1 cellular context compared by ENCODE assay signal in the genomic region with DNA sequence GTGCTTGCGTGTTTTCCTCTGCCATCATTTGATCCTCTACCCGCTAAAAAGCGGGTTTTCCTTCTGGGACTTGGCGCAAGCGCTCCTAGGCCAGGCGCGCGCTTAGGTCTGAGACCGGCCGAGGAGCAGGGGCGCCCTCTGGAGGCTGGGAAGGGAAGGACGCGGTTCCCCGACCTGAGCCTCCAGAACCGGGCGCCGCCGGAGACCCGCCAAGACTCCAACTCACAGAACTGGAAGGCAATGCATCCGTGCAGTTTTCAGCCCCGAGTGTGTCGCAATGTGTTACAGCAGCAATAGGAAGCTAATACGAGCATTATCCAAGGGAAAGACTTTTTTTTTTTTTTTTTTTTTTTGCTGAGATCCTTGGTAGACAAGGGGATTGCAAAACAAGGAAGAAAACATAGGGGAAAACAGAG.
TF ChIP-seq lines count a peak whose summit lies in the region.

No MANE protein-coding gene starts in this region.

TF ChIP-seq in H1, 55 proteins besides CTCF, POLR2A, EP300 and RAD21 (continued from another document):
- TF ChIP-seq RBBP5 (IDR thresholded peaks at IDR 0.05; ENCODE audit: borderline replicate concordance, low read depth, low read length) (no peak), RNF2 (IDR thresholded peaks at IDR 0.05; ENCODE audit: borderline replicate concordance, low read depth, low read length, missing control alignments, poor library complexity, severe bottlenecking) (no peak), BCL11A (IDR thresholded peaks at IDR 0.05; ENCODE audit: low read depth in 2 of 2, low read length in 2 of 2) (no peak), TBP (IDR thresholded peaks at IDR 0.05; ENCODE audit: low read depth, low read length) (no peak), KDM4A (IDR thresholded peaks at IDR 0.05; ENCODE audit: low read depth, low read length, severe bottlenecking) (no peak), CBX8 (IDR thresholded peaks at IDR 0.05; ENCODE audit: borderline replicate concordance, low read depth, low read length) (no peak), TAF7 (optimal IDR thresholded peaks at IDR 0.05; ENCODE audit: borderline replicate concordance, low read depth, low read length) (no peak), KDM5A (IDR thresholded peaks at IDR 0.05; ENCODE audit: low read length) (no peak), BACH1 (IDR thresholded peaks at IDR 0.05; ENCODE audit: low read length) (0 out of 2 replicates have a peak, but pooled peaks have one; percentile 19), HDAC6 (IDR thresholded peaks at IDR 0.05; ENCODE audit: low read depth, low read length) (no peak), CBX5 (IDR thresholded peaks at IDR 0.05; ENCODE audit: low read depth, low read length) (no peak), SP1 (IDR thresholded peaks at IDR 0.05; ENCODE audit: low read depth, low read length) (no peak), ASH2L (IDR thresholded peaks at IDR 0.05; ENCODE audit: low read length) (peak; percentile 13), MAX (IDR thresholded peaks at IDR 0.05) (0 out of 2 replicates have a peak, but pooled peaks have one; percentile 33), YY1 (IDR thresholded peaks at IDR 0.05; ENCODE audit: low read depth, low read length) (no peak), POU5F1 (IDR thresholded peaks at IDR 0.05; ENCODE audit: low read depth, low read length) (no peak), CHD1 (IDR thresholded peaks at IDR 0.05; ENCODE audit: low read depth, low read length) (no peak), SP4 (IDR thresholded peaks at IDR 0.05; ENCODE audit: low read length) (no peak), NRF1 (IDR thresholded peaks at IDR 0.05; ENCODE audit: low read depth, low read length) (peak; percentile 27; the same call in 1 of the 2 replicates), KDM1A (IDR thresholded peaks at IDR 0.05; ENCODE audit: borderline replicate concordance, low read length) (peak; percentile 76; the same call in 1 of the 2 replicates), MAFK (IDR thresholded peaks at IDR 0.05; ENCODE audit: low read depth, low read length) (no peak), SUZ12 (IDR thresholded peaks at IDR 0.05; ENCODE audit: low read length) (no peak), EZH2 (IDR thresholded peaks at IDR 0.05; ENCODE audit: low read depth, low read length, severe bottlenecking) (no peak), RFX5 (IDR thresholded peaks at IDR 0.05; ENCODE audit: borderline replicate concordance, low read depth, low read length) (no peak), JUND (IDR thresholded peaks at IDR 0.05; ENCODE audit: low read length) (no peak), GABPA (IDR thresholded peaks at IDR 0.05; ENCODE audit: borderline replicate concordance, insufficient read depth, low read length) (no peak), CREB1 (IDR thresholded peaks at IDR 0.05) (0 out of 2 replicates have a peak, but pooled peaks have one; percentile 12), SRF (IDR thresholded peaks at IDR 0.05; ENCODE audit: low read depth, low read length) (no peak), CTBP2 (IDR thresholded peaks at IDR 0.05; ENCODE audit: borderline replicate concordance, insufficient read depth, insufficient read length, low read length) (no peak), CHD2 (IDR thresholded peaks at IDR 0.05; ENCODE audit: low read length) (0 out of 2 replicates have a peak, but pooled peaks have one; percentile 40), POLR2AphosphoS5 (IDR thresholded peaks at IDR 0.05; ENCODE audit: low read depth, low read length) (no peak), FOSL1 (IDR thresholded peaks at IDR 0.05; ENCODE audit: insufficient read depth, low read depth, low read length) (no peak)
- TF ChIP-seq, protein P1, sequence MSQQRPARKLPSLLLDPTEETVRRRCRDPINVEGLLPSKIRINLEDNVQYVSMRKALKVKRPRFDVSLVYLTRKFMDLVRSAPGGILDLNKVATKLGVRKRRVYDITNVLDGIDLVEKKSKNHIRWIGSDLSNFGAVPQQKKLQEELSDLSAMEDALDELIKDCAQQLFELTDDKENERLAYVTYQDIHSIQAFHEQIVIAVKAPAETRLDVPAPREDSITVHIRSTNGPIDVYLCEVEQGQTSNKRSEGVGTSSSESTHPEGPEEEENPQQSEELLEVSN (IDR thresholded peaks at IDR 0.05) = no peak
- TF ChIP-seq, protein P2, sequence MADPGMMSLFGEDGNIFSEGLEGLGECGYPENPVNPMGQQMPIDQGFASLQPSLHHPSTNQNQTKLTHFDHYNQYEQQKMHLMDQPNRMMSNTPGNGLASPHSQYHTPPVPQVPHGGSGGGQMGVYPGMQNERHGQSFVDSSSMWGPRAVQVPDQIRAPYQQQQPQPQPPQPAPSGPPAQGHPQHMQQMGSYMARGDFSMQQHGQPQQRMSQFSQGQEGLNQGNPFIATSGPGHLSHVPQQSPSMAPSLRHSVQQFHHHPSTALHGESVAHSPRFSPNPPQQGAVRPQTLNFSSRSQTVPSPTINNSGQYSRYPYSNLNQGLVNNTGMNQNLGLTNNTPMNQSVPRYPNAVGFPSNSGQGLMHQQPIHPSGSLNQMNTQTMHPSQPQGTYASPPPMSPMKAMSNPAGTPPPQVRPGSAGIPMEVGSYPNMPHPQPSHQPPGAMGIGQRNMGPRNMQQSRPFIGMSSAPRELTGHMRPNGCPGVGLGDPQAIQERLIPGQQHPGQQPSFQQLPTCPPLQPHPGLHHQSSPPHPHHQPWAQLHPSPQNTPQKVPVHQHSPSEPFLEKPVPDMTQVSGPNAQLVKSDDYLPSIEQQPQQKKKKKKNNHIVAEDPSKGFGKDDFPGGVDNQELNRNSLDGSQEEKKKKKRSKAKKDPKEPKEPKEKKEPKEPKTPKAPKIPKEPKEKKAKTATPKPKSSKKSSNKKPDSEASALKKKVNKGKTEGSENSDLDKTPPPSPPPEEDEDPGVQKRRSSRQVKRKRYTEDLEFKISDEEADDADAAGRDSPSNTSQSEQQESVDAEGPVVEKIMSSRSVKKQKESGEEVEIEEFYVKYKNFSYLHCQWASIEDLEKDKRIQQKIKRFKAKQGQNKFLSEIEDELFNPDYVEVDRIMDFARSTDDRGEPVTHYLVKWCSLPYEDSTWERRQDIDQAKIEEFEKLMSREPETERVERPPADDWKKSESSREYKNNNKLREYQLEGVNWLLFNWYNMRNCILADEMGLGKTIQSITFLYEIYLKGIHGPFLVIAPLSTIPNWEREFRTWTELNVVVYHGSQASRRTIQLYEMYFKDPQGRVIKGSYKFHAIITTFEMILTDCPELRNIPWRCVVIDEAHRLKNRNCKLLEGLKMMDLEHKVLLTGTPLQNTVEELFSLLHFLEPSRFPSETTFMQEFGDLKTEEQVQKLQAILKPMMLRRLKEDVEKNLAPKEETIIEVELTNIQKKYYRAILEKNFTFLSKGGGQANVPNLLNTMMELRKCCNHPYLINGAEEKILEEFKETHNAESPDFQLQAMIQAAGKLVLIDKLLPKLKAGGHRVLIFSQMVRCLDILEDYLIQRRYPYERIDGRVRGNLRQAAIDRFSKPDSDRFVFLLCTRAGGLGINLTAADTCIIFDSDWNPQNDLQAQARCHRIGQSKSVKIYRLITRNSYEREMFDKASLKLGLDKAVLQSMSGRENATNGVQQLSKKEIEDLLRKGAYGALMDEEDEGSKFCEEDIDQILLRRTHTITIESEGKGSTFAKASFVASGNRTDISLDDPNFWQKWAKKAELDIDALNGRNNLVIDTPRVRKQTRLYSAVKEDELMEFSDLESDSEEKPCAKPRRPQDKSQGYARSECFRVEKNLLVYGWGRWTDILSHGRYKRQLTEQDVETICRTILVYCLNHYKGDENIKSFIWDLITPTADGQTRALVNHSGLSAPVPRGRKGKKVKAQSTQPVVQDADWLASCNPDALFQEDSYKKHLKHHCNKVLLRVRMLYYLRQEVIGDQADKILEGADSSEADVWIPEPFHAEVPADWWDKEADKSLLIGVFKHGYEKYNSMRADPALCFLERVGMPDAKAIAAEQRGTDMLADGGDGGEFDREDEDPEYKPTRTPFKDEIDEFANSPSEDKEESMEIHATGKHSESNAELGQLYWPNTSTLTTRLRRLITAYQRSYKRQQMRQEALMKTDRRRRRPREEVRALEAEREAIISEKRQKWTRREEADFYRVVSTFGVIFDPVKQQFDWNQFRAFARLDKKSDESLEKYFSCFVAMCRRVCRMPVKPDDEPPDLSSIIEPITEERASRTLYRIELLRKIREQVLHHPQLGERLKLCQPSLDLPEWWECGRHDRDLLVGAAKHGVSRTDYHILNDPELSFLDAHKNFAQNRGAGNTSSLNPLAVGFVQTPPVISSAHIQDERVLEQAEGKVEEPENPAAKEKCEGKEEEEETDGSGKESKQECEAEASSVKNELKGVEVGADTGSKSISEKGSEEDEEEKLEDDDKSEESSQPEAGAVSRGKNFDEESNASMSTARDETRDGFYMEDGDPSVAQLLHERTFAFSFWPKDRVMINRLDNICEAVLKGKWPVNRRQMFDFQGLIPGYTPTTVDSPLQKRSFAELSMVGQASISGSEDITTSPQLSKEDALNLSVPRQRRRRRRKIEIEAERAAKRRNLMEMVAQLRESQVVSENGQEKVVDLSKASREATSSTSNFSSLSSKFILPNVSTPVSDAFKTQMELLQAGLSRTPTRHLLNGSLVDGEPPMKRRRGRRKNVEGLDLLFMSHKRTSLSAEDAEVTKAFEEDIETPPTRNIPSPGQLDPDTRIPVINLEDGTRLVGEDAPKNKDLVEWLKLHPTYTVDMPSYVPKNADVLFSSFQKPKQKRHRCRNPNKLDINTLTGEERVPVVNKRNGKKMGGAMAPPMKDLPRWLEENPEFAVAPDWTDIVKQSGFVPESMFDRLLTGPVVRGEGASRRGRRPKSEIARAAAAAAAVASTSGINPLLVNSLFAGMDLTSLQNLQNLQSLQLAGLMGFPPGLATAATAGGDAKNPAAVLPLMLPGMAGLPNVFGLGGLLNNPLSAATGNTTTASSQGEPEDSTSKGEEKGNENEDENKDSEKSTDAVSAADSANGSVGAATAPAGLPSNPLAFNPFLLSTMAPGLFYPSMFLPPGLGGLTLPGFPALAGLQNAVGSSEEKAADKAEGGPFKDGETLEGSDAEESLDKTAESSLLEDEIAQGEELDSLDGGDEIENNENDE (IDR thresholded peaks at IDR 0.05; ENCODE audit: insufficient replicate concordance, low read length) = no peak
